8 cellular contexts compared by ENCODE assay signal in the genomic region with DNA sequence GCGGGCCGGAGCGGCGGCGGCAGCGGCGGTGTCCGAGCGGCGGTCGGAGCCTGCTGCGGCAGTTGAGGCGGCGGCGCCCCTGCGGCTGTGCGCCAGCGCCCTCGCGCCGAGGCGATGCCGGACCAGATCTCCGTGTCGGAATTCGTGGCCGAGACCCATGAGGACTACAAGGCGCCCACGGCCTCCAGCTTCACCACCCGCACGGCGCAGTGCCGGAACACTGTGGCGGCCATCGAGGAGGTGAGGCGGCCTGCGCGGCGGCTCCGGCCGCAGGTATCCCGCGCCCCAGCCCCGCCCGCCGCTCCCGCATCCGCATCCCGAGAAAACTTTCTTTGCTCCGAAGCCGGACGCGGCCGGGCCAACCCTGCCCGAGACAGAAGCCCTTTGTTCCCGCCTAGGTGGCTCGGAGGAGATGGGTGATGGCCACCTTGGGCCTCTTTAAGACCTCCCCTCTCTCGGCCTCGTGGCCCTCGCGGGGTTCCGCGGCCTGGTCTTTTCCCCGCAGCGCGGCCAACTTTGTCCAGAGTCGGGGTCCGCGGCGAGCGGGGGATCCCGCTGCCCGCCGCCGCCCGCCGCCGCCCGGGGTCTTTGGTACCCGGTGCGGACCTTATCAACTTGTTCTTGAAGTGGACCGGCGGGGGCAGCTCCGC. TPM values are rescaled to one million over a fixed set of nuclear protein-coding genes. Genes with fewer than 3 reads are reported as not detected.
DNase-seq lines count a peak whose midpoint lies in the region; ATAC-seq, FAIRE-seq and TF ChIP-seq lines count a peak whose summit lies in the region.

No MANE protein-coding gene starts in this region.

- H3K36me3 Mint-ChIP-seq in CD8-positive, alpha-beta T cell, result no peaks in the 10 kb centered on the region
- peaks cover 1% of the 10 kb centered on the region for H3K36me3 Mint-ChIP-seq in mesothelial cell of epicardium

- in situ Hi-C loops in Panc1 (cut with HindIII; ENCODE audit: low pct_unique_long_range_greater_than_20kb, low sequenced_read_pairs), result no loop called here

- no peaks in the 10 kb centered on the region for H3K4me1 ChIP-seq in CD8-positive, alpha-beta T cell (ENCODE audit: insufficient read depth, low read length)
- H3K4me1 ChIP-seq in Panc1 (ENCODE audit: control insufficient read depth, insufficient read depth, low read length), result peaks cover 30% of the 10 kb centered on the region
- H3K4me1 ChIP-seq in uterus, result peaks cover 9 to 10% of the 10 kb centered on the region in 2 donors

- H3K4me1 Mint-ChIP-seq in CD8-positive, alpha-beta T cell (ENCODE audit: low read depth), result peaks cover 6% of the 10 kb centered on the region
- peaks cover 27% of the 10 kb centered on the region for H3K4me1 Mint-ChIP-seq in mesothelial cell of epicardium

- no peaks in the 10 kb centered on the region for H3K36me3 ChIP-seq in CD8-positive, alpha-beta T cell (ENCODE audit: insufficient read depth, low read length)
- H3K36me3 ChIP-seq in Panc1 (ENCODE audit: control insufficient read depth, insufficient read depth, low read length), result no peaks in the 10 kb centered on the region; the same call in 1 of the 2 replicates
- H3K36me3 ChIP-seq in uterus, result no peaks in the 10 kb centered on the region

- no TSS peak for BruUV-seq in Panc1 (replicated peaks; lab: Mats Ljungman, UMichigan)

- POLR2A ChIA-PET in CD8-positive, alpha-beta T cell (lab: Charles Lee), result no interaction called here
- POLR2A ChIA-PET in Panc1 (lab: Charles Lee), result no interaction called here

- no peaks in the 10 kb centered on the region for H3K9me3 ChIP-seq in CD8-positive, alpha-beta T cell (ENCODE audit: low read length)
- H3K9me3 ChIP-seq in Panc1 (ENCODE audit: control insufficient read depth, insufficient read depth, low read depth, low read length) (no peaks in the 10 kb centered on the region), uterus (no peaks in the 10 kb centered on the region)

- DNase-seq in CD8-positive, alpha-beta T cell, result no peak
- no peak for DNase-seq in Panc1 (ENCODE audit: low read depth, low spot score)
- DNase-seq in ecto neural progenitor cell (ENCODE audit: low spot score), result peak; percentile 71
- DNase-seq in mesothelial cell of epicardium (ENCODE audit: low spot score in 2 of 2, unreplicated experiment in 2 of 2), result peak in 1 of 2 experiments; percentile 55
- peak; percentile 42 to 56 for DNase-seq in uterus
- no peak for DNase-seq in RCC 7860 (ENCODE audit: low spot score)

- no peaks in the 10 kb centered on the region for H3K9me3 Mint-ChIP-seq in CD8-positive, alpha-beta T cell
- no peaks in the 10 kb centered on the region for H3K9me3 Mint-ChIP-seq in mesothelial cell of epicardium

- no peak overlapping the region for H3K4me3 ChIP-seq in CD8-positive, alpha-beta T cell (ENCODE audit: low read depth, low read length)
- H3K4me3 ChIP-seq in Panc1 (ENCODE audit: low read depth in 2 of 2, low read length in 2 of 2) (peak overlapping the region; percentile 91 to 99), uterus (peak overlapping the region; percentile 54 to 84)

- no peak for TF ChIP-seq CTCF in CD8-positive, alpha-beta T cell (IDR thresholded peaks at IDR 0.05)
- TF ChIP-seq CTCF in Panc1 (IDR thresholded peaks at IDR 0.05) (no peak), mesothelial cell of epicardium (IDR thresholded peaks at IDR 0.05; ENCODE audit: unreplicated experiment) (no peak), uterus (IDR thresholded peaks at IDR 0.05) (no peak)

- no peak overlapping the region for H3K27ac Mint-ChIP-seq in CD8-positive, alpha-beta T cell
- no peak overlapping the region for H3K27ac Mint-ChIP-seq in mesothelial cell of epicardium

- peaks cover 53% of the 10 kb centered on the region for H3K27me3 Mint-ChIP-seq in CD8-positive, alpha-beta T cell (ENCODE audit: low read depth)
- H3K27me3 Mint-ChIP-seq in mesothelial cell of epicardium (ENCODE audit: low read depth), result no peaks in the 10 kb centered on the region

- H3K27ac ChIP-seq in CD8-positive, alpha-beta T cell (ENCODE audit: low read depth, low read length), result no peak overlapping the region
- H3K27ac ChIP-seq in Panc1 (ENCODE audit: low read length) (peak overlapping the region; percentile 97), uterus (peak overlapping the region; percentile 85 to 94)

- peak overlapping the region; percentile 26 for H3K4me3 Mint-ChIP-seq in CD8-positive, alpha-beta T cell
- H3K4me3 Mint-ChIP-seq in mesothelial cell of epicardium, result peak overlapping the region; percentile 68

- ATAC-seq in CD8-positive, alpha-beta T cell, result no peak
- ATAC-seq in GM21447 (IDR thresholded peaks at IDR 0.05; ENCODE audit: unreplicated experiment) (peak; percentile 17), Panc1 (peak; percentile 40), GM21390 (IDR thresholded peaks at IDR 0.05; ENCODE audit: unreplicated experiment) (no peak)

- CTCF ChIA-PET in CD8-positive, alpha-beta T cell (lab: Charles Lee), result no interaction called here
- CTCF ChIA-PET in Panc1 (lab: Charles Lee), result no interaction called here

- intact Hi-C loops in CD8-positive, alpha-beta T cell (cut with DNase I, micrococcal nuclease), result no loop called here
- intact Hi-C loops in Panc1 (cut with micrococcal nuclease; ENCODE audit: unreplicated experiment), result loop anchor here (5.0 kb wide), 1 partner anchor 65 kb away; no protein-coding TSS in a partner anchor
- intact Hi-C loops in uterus (cut with DNase I; ENCODE audit: low total_unique reads), result loop anchor here (10.0 kb wide), 2 partner anchors 62 to 108 kb away; no protein-coding TSS in a partner anchor

- peaks cover 10% of the 10 kb centered on the region for H3K27me3 ChIP-seq in CD8-positive, alpha-beta T cell (ENCODE audit: insufficient read depth, low read length)
- H3K27me3 ChIP-seq in Panc1 (ENCODE audit: control insufficient read depth, insufficient read depth, low read length) (no peaks in the 10 kb centered on the region), uterus (no peaks in the 10 kb centered on the region)

- no peak for TF ChIP-seq POLR2A in uterus (IDR thresholded peaks at IDR 0.05)

- no peak for FAIRE-seq in RCC 7860 (lab: Jason Lieb, UNC)

RNA-seq across cellular contexts. Expression of a gene that starts 0.5 kb away (rescaled TPM):
- not detected for total RNA-seq in CD8-positive, alpha-beta T cell
- total RNA-seq in Panc1 (2021; ENCODE audit: unreplicated experiment), result 107 TPM
- polyA plus RNA-seq in Panc1 (2012; ENCODE audit: insufficient read length), result 57.3 TPM
- total RNA-seq in mesothelial cell of epicardium, result 25.8 to 29.7 TPM (median 26.2 TPM) in 3 replicates
- total RNA-seq in uterus, result 10 to 100 TPM; 24.3 to 55.5 (median 31.3) TPM

Comparison
In these comparisons a context has a peak if more than half of its experiments do, and no peak if none do; other contexts are left out.
1. ATAC-seq: peak in GM21447 (single experiment) and Panc1 (single experiment); none in CD8-positive, alpha-beta T cell (single experiment) and GM21390 (single experiment).
2. DNase-seq: peak in ecto neural progenitor cell (single experiment) and uterus (2 of 2); none in CD8-positive, alpha-beta T cell (0 of 7), Panc1 (single experiment) and RCC 7860 (single experiment).
3. RNA of a gene that starts 0.5 kb away (total RNA-seq): 107 TPM in Panc1 (single experiment), 24.3 to 55.5 TPM in uterus and 25.8 to 29.7 TPM in mesothelial cell of epicardium; not detected in CD8-positive, alpha-beta T cell; every median in the first group is over 10 times any median in the second.
4. intact Hi-C loops: an anchor here in Panc1 (5.0 kb wide) and uterus (10.0 kb wide); none called in CD8-positive, alpha-beta T cell.